ENCODE assay signal across 30 cellular contexts in genomic region chr14:79601579-79601978, GRCh38.
"Had no signal": no experiment of that assay in that cellular context is flagged by ENCODE, and none has a peak within 500 bp of the region (broad histone marks: within the 10 kb centered on the region; RNA-seq: fewer than 3 reads in every experiment).

No MANE protein-coding gene starts in this region.

- H3K36me3 ChIP-seq: adrenal gland, brain microvascular endothelial cell, breast epithelium had no signal

- H3K4me3 ChIP-seq: adrenal gland, body of pancreas, breast epithelium had no signal

- H3K9me3 ChIP-seq: body of pancreas, breast epithelium had no signal

- DNase-seq: activated B cell treated with CpG ODN at 0.5 μM for 24 hours; activated CD4-positive, alpha-beta memory T cell treated with anti-CD3 and anti-CD28 coated beads for 36 hours; activated CD4-positive, alpha-beta T cell treated with anti-CD3 and anti-CD28 coated beads for 4 hours; activated CD4-positive, alpha-beta T cell treated with anti-CD3 and anti-CD28 coated beads, Interleukin-2, amount 10 ng/mL, durations not matched to agents 24 days and 14 days; activated CD4-positive, alpha-beta T cell treated with anti-CD3 and anti-CD28 coated beads, Interleukin-2, amount 50 U/mL, for 1 hour; activated CD4-positive, alpha-beta T cell treated with anti-CD3 and anti-CD28 coated beads, Interleukin-2, amount 50 U/mL, for 4 hours; activated CD4-positive, CD25-positive, alpha-beta regulatory T cell treated with anti-CD3 and anti-CD28 coated beads, Interleukin-2, amount 50 U/mL, for 72 hours; activated CD8-positive, alpha-beta memory T cell treated with anti-CD3 and anti-CD28 coated beads, Interleukin-2, amount 50 U/mL, for 48 hours; activated CD8-positive, alpha-beta T cell treated with anti-CD3 and anti-CD28 coated beads for 36 hours; activated effector memory CD4-positive, alpha-beta T cell treated with Interleukin-2 at 50 U/mL for 16 hours; activated gamma-delta T cell; activated naive CD4-positive, alpha-beta T cell treated with anti-CD3 and anti-CD28 coated beads for 36 hours; activated naive CD4-positive, alpha-beta T cell treated with anti-CD3 and anti-CD28 coated beads, Interleukin-2, amount 50 U/mL, for 16 hours; activated naive CD8-positive, alpha-beta T cell treated with anti-CD3 and anti-CD28 coated beads for 36 hours; activated T-cell treated with anti-CD3 and anti-CD28 coated beads, Interleukin-2, amount 50 U/mL, for 24 hours; activated T-cell treated with anti-CD3 and anti-CD28 coated beads, Interleukin-2, amount 50 U/mL, for 48 hours; adrenal gland; amniotic stem cell; aorta; body of pancreas; brain microvascular endothelial cell; central memory CD4-positive, alpha-beta T cell; T-helper 1 cell; T-helper 2 cell; T-helper 9 cell had no signal

- H3K27me3 ChIP-seq: adrenal gland, body of pancreas, brain microvascular endothelial cell, breast epithelium had no signal

- FAIRE-seq: astrocyte, TTC549 had no signal

- ATAC-seq: activated CD8-positive, alpha-beta T cell treated with anti-CD3 and anti-CD28 coated beads for 36 hours; activated naive CD4-positive, alpha-beta T cell treated with anti-CD3 and anti-CD28 coated beads, Interleukin-2, amount 50 U/mL, for 72 hours; body of pancreas had no signal

- H3K4me1 ChIP-seq: breast epithelium had no signal

- H3K27ac ChIP-seq: adrenal gland, brain microvascular endothelial cell, breast epithelium, VCaP had no signal
